In the genomic region with DNA sequence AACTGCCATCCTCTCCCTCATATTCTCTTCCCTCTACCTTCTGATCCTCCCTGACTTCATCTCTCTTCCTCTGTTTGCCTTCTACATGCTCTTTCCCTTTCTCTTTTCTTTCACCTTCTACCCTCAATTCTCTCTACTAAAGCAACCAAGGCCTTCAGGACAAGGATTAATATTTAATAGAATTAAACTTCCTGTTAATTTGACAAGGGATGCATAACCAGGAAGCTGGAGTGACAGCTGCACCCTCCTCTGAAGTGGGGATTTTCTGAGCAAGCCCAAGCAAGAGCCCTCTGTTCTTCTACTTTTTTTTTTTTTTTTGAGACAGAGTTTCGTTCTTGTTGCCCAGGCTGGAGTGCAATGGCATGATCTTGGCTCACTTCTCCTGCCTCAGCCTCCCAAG, we compare ENCODE assay signal across 11 cellular contexts.
DNase-seq lines count a peak whose midpoint lies in the region; ATAC-seq and TF ChIP-seq lines count a peak whose summit lies in the region.
"Had no signal": no experiment of that assay in that cellular context is flagged by ENCODE, and none has a peak within 500 bp of the region (broad histone marks: within the 10 kb centered on the region; RNA-seq: fewer than 3 reads in every experiment).

No MANE protein-coding gene starts in this region.

- no peak overlapping the region for H4K8ac ChIP-seq in mesenchymal stem cell (ENCODE audit: low read length)

- no peak overlapping the region for H2BK12ac ChIP-seq in mesenchymal stem cell (ENCODE audit: low read length in 2 of 2)

- H3K4me1 ChIP-seq in CD8-positive, alpha-beta memory T cell (ENCODE audit: insufficient read depth, low read length), result peaks cover 48% of the 10 kb centered on the region
- H3K4me1 ChIP-seq in mesenchymal stem cell (ENCODE audit: control insufficient read depth, insufficient read depth, low read depth, low read length) (peaks cover 18% of the 10 kb centered on the region), hepatocyte (ENCODE audit: insufficient read depth) (no peaks in the 10 kb centered on the region)

- H3K79me1 ChIP-seq in mesenchymal stem cell (replicated peaks; ENCODE audit: low read length, poor library complexity, severe bottlenecking), result no peaks in the 10 kb centered on the region

- H3K27ac ChIP-seq in CD8-positive, alpha-beta memory T cell (ENCODE audit: low read depth, low read length), result no peak overlapping the region
- H3K27ac ChIP-seq in mesenchymal stem cell (ENCODE audit: low read length, poor library complexity, severe bottlenecking) (peak overlapping the region; percentile 63), hepatocyte (no peak overlapping the region)

- POLR2A ChIA-PET in CD8-positive, alpha-beta memory T cell (lab: Charles Lee), result interaction anchor here (0.6 kb wide), 1 partner anchor 52 kb away, joined by 5 read pairs; no protein-coding TSS in a partner anchor
- POLR2A ChIA-PET in T-cell (lab: Charles Lee), result no interaction called here

- peaks cover 44 to 76% (median 73%) of the 10 kb centered on the region in 3 donors for H3K4me1 Mint-ChIP-seq in CD8-positive, alpha-beta memory T cell
- H3K4me1 Mint-ChIP-seq in T-cell, result peaks cover 66 to 86% (median 77%) of the 10 kb centered on the region in 3 donors

- no peak overlapping the region for H3K14ac ChIP-seq in mesenchymal stem cell (ENCODE audit: low read length in 2 of 2)

- H3K9me3 ChIP-seq in CD8-positive, alpha-beta memory T cell (ENCODE audit: low read length), result no peaks in the 10 kb centered on the region
- H3K9me3 ChIP-seq in mesenchymal stem cell (ENCODE audit: control insufficient read depth, low read length) (no peaks in the 10 kb centered on the region), hepatocyte (ENCODE audit: low read depth) (no peaks in the 10 kb centered on the region)

- H3K4me2 ChIP-seq in mesenchymal stem cell (ENCODE audit: low read length, poor library complexity, severe bottlenecking) (no peak overlapping the region), hepatocyte (no peak overlapping the region)

- no peak overlapping the region for H3K18ac ChIP-seq in mesenchymal stem cell (ENCODE audit: low read depth in 1 of 2, low read length in 2 of 2)

- H3K27me3 ChIP-seq in CD8-positive, alpha-beta memory T cell (ENCODE audit: insufficient read depth, low read length, poor library complexity, severe bottlenecking), result no peaks in the 10 kb centered on the region
- no peaks in the 10 kb centered on the region for H3K27me3 ChIP-seq in mesenchymal stem cell (ENCODE audit: control insufficient read depth in 1 of 2, insufficient read depth in 1 of 2, low read length in 2 of 2)
- H3K27me3 ChIP-seq in hepatocyte, result no peaks in the 10 kb centered on the region

- peak overlapping the region in 4 of 7 donors; percentile 4 to 28 (median 8) for H3K4me3 Mint-ChIP-seq in CD8-positive, alpha-beta memory T cell
- H3K4me3 Mint-ChIP-seq in T-cell, result peak overlapping the region in 1 of 3 donors; percentile 40

- no peaks in the 10 kb centered on the region for H3K79me2 ChIP-seq in hepatocyte

- H3K36me3 ChIP-seq in CD8-positive, alpha-beta memory T cell (ENCODE audit: insufficient read depth, low read length), result no peaks in the 10 kb centered on the region
- H3K36me3 ChIP-seq in mesenchymal stem cell (ENCODE audit: control insufficient read depth in 1 of 2, insufficient read depth in 2 of 2, low read depth in 1 of 2, low read length in 2 of 2) (no peaks in the 10 kb centered on the region), hepatocyte (replicated peaks; ENCODE audit: insufficient read depth, low read depth) (no peaks in the 10 kb centered on the region)

- H4K91ac ChIP-seq in mesenchymal stem cell (ENCODE audit: low read length), result no peak overlapping the region

- no peaks in the 10 kb centered on the region for H3K9me2 ChIP-seq in hepatocyte (replicated peaks; ENCODE audit: insufficient read depth)

- 89% methylated on average over 1 of the region's 1 CpG for WGBS in mesenchymal stem cell
- WGBS in hepatocyte (ENCODE audit: low lambda C conversion rate, missing lambda C conversion rate), result 81% methylated on average over 1 of the region's 1 CpG

- H2BK120ac ChIP-seq in mesenchymal stem cell (ENCODE audit: low read depth, low read length), result no peak overlapping the region

- H2AFZ ChIP-seq in mesenchymal stem cell (ENCODE audit: low read depth, low read length) (no peak overlapping the region), hepatocyte (no peak overlapping the region)

- no peak overlapping the region for H2BK15ac ChIP-seq in mesenchymal stem cell (ENCODE audit: low read depth, poor library complexity, severe bottlenecking)

- no peak for DNase-seq in CD8-positive, alpha-beta memory T cell
- no peak for DNase-seq in T-cell
- DNase-seq in mesenchymal stem cell, result no peak
- no peak for DNase-seq in NCI-H2029 (lab: John Stamatoyannopoulos, UW)
- no peak for DNase-seq in hippocampal formation (lab: John Stamatoyannopoulos, UW)
- no peak for DNase-seq in hepatocyte (ENCODE audit: low spot score)
- DNase-seq: left cardiac atrium; NCI-H2107; stimulated activated CD4-positive, alpha-beta T cell treated with anti-CD3 and anti-CD28 coated beads, Interleukin-4, amount 100 ng/mL, for 24 hours had no signal

- ATAC-seq in GM19463 (IDR thresholded peaks at IDR 0.05; ENCODE audit: unreplicated experiment) (peak; percentile 65), T-cell (replicated peaks in 1 of 4) (no peak), HG02852 (IDR thresholded peaks at IDR 0.05; ENCODE audit: unreplicated experiment) (no peak)
- ATAC-seq: left cardiac atrium had no signal

- H2BK5ac ChIP-seq in mesenchymal stem cell (ENCODE audit: low read depth, low read length, poor library complexity, severe bottlenecking), result no peak overlapping the region

- no peak overlapping the region for H2AK5ac ChIP-seq in mesenchymal stem cell (ENCODE audit: low read length, severe bottlenecking)

- no peaks in the 10 kb centered on the region for H3K9me3 Mint-ChIP-seq in CD8-positive, alpha-beta memory T cell
- no peaks in the 10 kb centered on the region for H3K9me3 Mint-ChIP-seq in T-cell

- no peak overlapping the region for H3K4me3 ChIP-seq in CD8-positive, alpha-beta memory T cell (ENCODE audit: low read length)
- no peak overlapping the region for H3K4me3 ChIP-seq in mesenchymal stem cell (ENCODE audit: insufficient read depth in 1 of 2, low read depth in 1 of 2, low read length in 2 of 2)
- no peak overlapping the region for H3K4me3 ChIP-seq in hepatocyte

- CTCF ChIA-PET in CD8-positive, alpha-beta memory T cell (lab: Charles Lee), result no interaction called here
- CTCF ChIA-PET in T-cell (lab: Charles Lee), result interaction anchor here in 1 of 2 donors (1.2 kb wide), 1 partner anchor 27 kb away, joined by 3 read pairs; no protein-coding TSS in a partner anchor

- no peaks in the 10 kb centered on the region for H4K20me1 ChIP-seq in hepatocyte (ENCODE audit: insufficient read depth, poor library complexity, severe bottlenecking)

- no peak overlapping the region for H3K23ac ChIP-seq in mesenchymal stem cell (ENCODE audit: low read length in 2 of 2)

- H3K9ac ChIP-seq in mesenchymal stem cell (ENCODE audit: low read length), result no peak overlapping the region

- no peak for TF ChIP-seq CTCF in hepatocyte (IDR thresholded peaks at IDR 0.05; ENCODE audit: poor library complexity)

- no peak overlapping the region for H3K4ac ChIP-seq in mesenchymal stem cell (ENCODE audit: low read depth in 1 of 2, low read length in 2 of 2)

- peak overlapping the region; percentile 22 to 89 (median 64) for H3K27ac Mint-ChIP-seq in CD8-positive, alpha-beta memory T cell
- H3K27ac Mint-ChIP-seq in T-cell, result peak overlapping the region; percentile 76 to 84

- H3K27me3 Mint-ChIP-seq in CD8-positive, alpha-beta memory T cell, result no peaks in the 10 kb centered on the region
- H3K27me3 Mint-ChIP-seq in T-cell, result no peaks in the 10 kb centered on the region

- no peaks in the 10 kb centered on the region for H3K36me3 Mint-ChIP-seq in CD8-positive, alpha-beta memory T cell
- no peaks in the 10 kb centered on the region for H3K36me3 Mint-ChIP-seq in T-cell
